In genomic region chr13:73598021-73598712, GRCh38 we compare ENCODE assay signal across 1 cellular context.
TF ChIP-seq lines count a peak whose summit lies in the region.

No MANE protein-coding gene starts in this region.

TF ChIP-seq in A549, 52 proteins besides CTCF, POLR2A, EP300 and RAD21 (continued from another document):
- no peak for TF ChIP-seq MAX (IDR thresholded peaks at IDR 0.05)
- no peak for TF ChIP-seq EHF (CRISPR knock-in tag; IDR thresholded peaks at IDR 0.05)
- no peak for TF ChIP-seq FOXS1 (CRISPR knock-in tag; IDR thresholded peaks at IDR 0.05)
- TF ChIP-seq BHLHE40 (IDR thresholded peaks at IDR 0.05; ENCODE audit: low read depth, low read length) = no peak
- TF ChIP-seq HOXB13 (CRISPR knock-in tag; IDR thresholded peaks at IDR 0.05; ENCODE audit: low read depth) = no peak
- TF ChIP-seq TFCP2L1 (CRISPR knock-in tag; IDR thresholded peaks at IDR 0.05) = no peak
- no peak for TF ChIP-seq KDM1A (IDR thresholded peaks at IDR 0.05; ENCODE audit: low read depth)
- TF ChIP-seq GATA3 (IDR thresholded peaks at IDR 0.05; ENCODE audit: borderline replicate concordance) = peak; percentile 39; the same call in 1 of the 2 replicates
- TF ChIP-seq HOXA7 (CRISPR knock-in tag; IDR thresholded peaks at IDR 0.05) = no peak
- no peak for TF ChIP-seq NPAS2 (CRISPR knock-in tag; IDR thresholded peaks at IDR 0.05; ENCODE audit: borderline replicate concordance)
TF ChIP-seq in A549: peak in this region for 6.
